ENCODE assay signal across 22 cellular contexts in the genomic region with DNA sequence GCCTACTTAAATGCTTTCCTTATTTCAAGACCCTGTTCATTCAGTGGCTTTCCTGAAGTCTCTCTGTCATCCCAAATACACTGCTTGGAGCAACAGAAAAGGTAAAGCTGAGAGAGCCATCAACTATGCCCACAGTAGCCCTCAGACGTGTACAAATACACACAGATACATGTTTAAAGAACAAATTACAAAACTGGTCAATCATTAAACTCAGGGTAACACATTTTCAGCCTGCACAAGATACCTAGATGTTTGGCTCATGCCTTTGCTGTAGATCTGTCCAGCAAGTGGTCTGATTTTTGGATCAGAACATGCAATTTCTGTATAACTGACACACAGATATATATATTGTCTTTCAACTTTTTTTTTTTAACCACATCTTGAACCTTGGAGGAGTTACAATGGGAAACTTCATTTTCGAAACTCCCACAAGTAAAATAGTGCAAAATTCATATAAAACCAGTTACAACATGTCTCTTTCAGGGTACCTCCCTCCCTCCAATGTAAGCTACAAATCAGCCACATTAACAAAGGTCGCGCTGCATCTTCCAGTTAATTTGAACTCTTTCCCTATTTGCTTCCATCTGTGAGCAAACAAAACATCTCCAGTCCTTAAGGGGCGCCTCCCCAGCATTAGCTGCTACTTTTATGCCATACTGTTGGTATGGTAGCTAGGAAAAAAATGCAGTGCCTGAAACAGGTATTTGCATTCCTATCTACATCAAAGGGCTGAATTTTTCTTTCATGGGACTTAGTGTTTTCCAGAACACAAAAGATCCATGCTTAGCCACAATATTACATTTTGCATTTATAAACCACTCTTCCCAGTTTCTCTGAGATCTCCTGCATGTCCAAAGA.
A peak's percentile ranks its signal among the peaks of the same experiment; 100 is the strongest.
DNase-seq lines count a peak whose midpoint lies in the region; ATAC-seq and TF ChIP-seq lines count a peak whose summit lies in the region.
"Had no signal": no experiment of that assay in that cellular context is flagged by ENCODE, and none has a peak within 500 bp of the region (broad histone marks: within the 10 kb centered on the region; RNA-seq: fewer than 3 reads in every experiment).

No MANE protein-coding gene starts in this region.

- no peaks in the 10 kb centered on the region for H4K20me1 ChIP-seq in neural progenitor cell (ENCODE audit: low read depth)
- H4K20me1 ChIP-seq: BLaER1 treated with 17β-estradiol and CSF1 and Interleukin-3, amounts not matched to agents 10 nM and 100 nM had no signal

- H3K36me3 Mint-ChIP-seq in glutamatergic neuron (ENCODE audit: unreplicated experiment) (no peaks in the 10 kb centered on the region), neural progenitor cell (no peaks in the 10 kb centered on the region)
- H3K36me3 Mint-ChIP-seq: activated naive CD4-positive, alpha-beta T cell treated with anti-CD3 and anti-CD28 coated beads, Interleukin-2, amount 50 U/mL, for 72 hours; natural killer cell; stimulated activated memory B cell treated with anti-CD40 and anti-IgM and Interleukin-4, amounts not matched to agents 10 μg/mL and 1 μg/mL and 100 μg/mL, for 72 hours had no signal

- H3K9ac ChIP-seq in neural progenitor cell = no peak overlapping the region
- H3K9ac ChIP-seq: BLaER1 treated with 17β-estradiol and CSF1 and Interleukin-3, amounts not matched to agents 10 nM and 100 nM had no signal

- H3K4me1 ChIP-seq in neural progenitor cell (peaks cover 26% of the 10 kb centered on the region), mucosa of descending colon (ENCODE audit: low read depth) (no peaks in the 10 kb centered on the region)
- H3K4me1 ChIP-seq: BLaER1 treated with 17β-estradiol and CSF1 and Interleukin-3, amounts not matched to agents 10 nM and 100 nM; left lung; SJCRH30 had no signal

- H3K79me2 ChIP-seq in neural progenitor cell (ENCODE audit: low read depth) = no peaks in the 10 kb centered on the region

- H3K9me3 ChIP-seq in neural progenitor cell (ENCODE audit: low read depth) (no peaks in the 10 kb centered on the region), mucosa of descending colon (no peaks in the 10 kb centered on the region)
- H3K9me3 ChIP-seq: BLaER1 treated with 17β-estradiol and CSF1 and Interleukin-3, amounts not matched to agents 10 nM and 100 nM; left lung; SJCRH30 had no signal

- no peak overlapping the region for H3K27ac ChIP-seq in neural progenitor cell
- H3K27ac ChIP-seq: BLaER1 treated with 17β-estradiol and CSF1 and Interleukin-3, amounts not matched to agents 10 nM and 100 nM; left lung; SJCRH30 had no signal

- no peak for ATAC-seq in HG03039 (IDR thresholded peaks at IDR 0.05; ENCODE audit: unreplicated experiment)
- no peak for ATAC-seq in mucosa of descending colon
- ATAC-seq: activated naive CD4-positive, alpha-beta T cell treated with anti-CD3 and anti-CD28 coated beads, Interleukin-2, amount 50 U/mL, for 72 hours; left lung; natural killer cell; stimulated activated memory B cell treated with anti-CD40 and anti-IgM and Interleukin-4, amounts not matched to agents 10 μg/mL and 1 μg/mL and 100 μg/mL, for 72 hours had no signal

- no peaks in the 10 kb centered on the region for H3K27me3 ChIP-seq in neural progenitor cell
- H3K27me3 ChIP-seq: BLaER1 treated with 17β-estradiol and CSF1 and Interleukin-3, amounts not matched to agents 10 nM and 100 nM; left lung; SJCRH30 had no signal

- H3K27me3 Mint-ChIP-seq in glutamatergic neuron (ENCODE audit: unreplicated experiment) (peaks cover 4% of the 10 kb centered on the region), neural progenitor cell (ENCODE audit: insufficient read depth, low read depth) (no peaks in the 10 kb centered on the region)
- H3K27me3 Mint-ChIP-seq: activated CD4-positive, alpha-beta T cell treated with anti-CD3 and anti-CD28 coated beads, Interleukin-2, amount 10 ng/mL, durations not matched to agents 24 days and 14 days; stimulated activated memory B cell treated with anti-CD40 and anti-IgM and Interleukin-4, amounts not matched to agents 10 μg/mL and 1 μg/mL and 100 μg/mL, for 72 hours had no signal

- H3K9me3 Mint-ChIP-seq in glutamatergic neuron (ENCODE audit: unreplicated experiment) (peaks cover 3% of the 10 kb centered on the region), neural progenitor cell (no peaks in the 10 kb centered on the region)
- H3K9me3 Mint-ChIP-seq: activated CD4-positive, alpha-beta T cell treated with anti-CD3 and anti-CD28 coated beads, Interleukin-2, amount 10 ng/mL, durations not matched to agents 24 days and 14 days had no signal

- peak overlapping the region; percentile 53 for H3K4me3 Mint-ChIP-seq in glutamatergic neuron (ENCODE audit: unreplicated experiment)
- H3K4me3 Mint-ChIP-seq in neural progenitor cell = no peak overlapping the region
- H3K4me3 Mint-ChIP-seq: activated CD4-positive, alpha-beta T cell treated with anti-CD3 and anti-CD28 coated beads, Interleukin-2, amount 10 ng/mL, durations not matched to agents 24 days and 14 days; natural killer cell; stimulated activated memory B cell treated with anti-CD40 and anti-IgM and Interleukin-4, amounts not matched to agents 10 μg/mL and 1 μg/mL and 100 μg/mL, for 72 hours had no signal

- H2AFZ ChIP-seq in neural progenitor cell (replicated peaks) = peak overlapping the region; percentile 55

- peak; percentile 38 for DNase-seq in NCI-H146 (lab: John Stamatoyannopoulos, UW)
- peak; percentile 90 for DNase-seq in NCI-H2171 treated with DMSO at 0.1 percent for 48 hours (lab: John Stamatoyannopoulos, UW)
- DNase-seq in glutamatergic neuron = no peak
- DNase-seq in neural progenitor cell (ENCODE audit: low spot score) = no peak
- DNase-seq in SIG-M5 treated with dmso at 0.1 percent for 504 hours (lab: John Stamatoyannopoulos, UW; ENCODE audit: unreplicated experiment) = no peak
- DNase-seq in mucosa of descending colon = no peak
- DNase-seq: activated CD4-positive, alpha-beta T cell treated with anti-CD3 and anti-CD28 coated beads, Interleukin-2, amount 10 ng/mL, durations not matched to agents 24 days and 14 days; activated CD8-positive, alpha-beta memory T cell treated with anti-CD3 and anti-CD28 coated beads for 24 hours; activated effector memory CD4-positive, alpha-beta T cell treated with Interleukin-2 at 50 U/mL for 16 hours; amygdala; left lung; midbrain; natural killer cell; NCI-H1436 treated with DMSO at 0.1 percent for 48 hours; NCI-H226; T1000; trophoblast cell had no signal

- no peaks in the 10 kb centered on the region for H3F3A ChIP-seq in neural progenitor cell (ENCODE audit: low read depth)

- H3K4me3 ChIP-seq in neural progenitor cell = peak overlapping the region; percentile 21
- no peak overlapping the region for H3K4me3 ChIP-seq in mucosa of descending colon
- H3K4me3 ChIP-seq: BLaER1 treated with 17β-estradiol and CSF1 and Interleukin-3, amounts not matched to agents 10 nM and 100 nM; left lung; SJCRH30 had no signal

- TF ChIP-seq CTCF in glutamatergic neuron (IDR thresholded peaks at IDR 0.05; ENCODE audit: partially characterized antibody, unreplicated experiment) = no peak
- TF ChIP-seq CTCF in neural progenitor cell (IDR thresholded peaks at IDR 0.05) = no peak
- TF ChIP-seq CTCF in mucosa of descending colon (IDR thresholded peaks at IDR 0.05) = no peak

- H3K4me2 ChIP-seq in neural progenitor cell = peak overlapping the region; percentile 52
- H3K4me2 ChIP-seq: BLaER1 treated with 17β-estradiol and CSF1 and Interleukin-3, amounts not matched to agents 10 nM and 100 nM had no signal

- intact Hi-C loops in mucosa of descending colon (cut with DNase I, micrococcal nuclease) = no loop called here

- H3K27ac Mint-ChIP-seq in glutamatergic neuron (ENCODE audit: unreplicated experiment) = peak overlapping the region; percentile 98
- no peak overlapping the region for H3K27ac Mint-ChIP-seq in neural progenitor cell
- H3K27ac Mint-ChIP-seq: activated CD4-positive, alpha-beta T cell treated with anti-CD3 and anti-CD28 coated beads, Interleukin-2, amount 10 ng/mL, durations not matched to agents 24 days and 14 days; activated naive CD4-positive, alpha-beta T cell treated with anti-CD3 and anti-CD28 coated beads, Interleukin-2, amount 50 U/mL, for 72 hours; natural killer cell; stimulated activated memory B cell treated with anti-CD40 and anti-IgM and Interleukin-4, amounts not matched to agents 10 μg/mL and 1 μg/mL and 100 μg/mL, for 72 hours had no signal

- H3K36me3 ChIP-seq in neural progenitor cell = no peaks in the 10 kb centered on the region
- H3K36me3 ChIP-seq in mucosa of descending colon (ENCODE audit: low read depth) = no peaks in the 10 kb centered on the region
- H3K36me3 ChIP-seq: BLaER1 treated with 17β-estradiol and CSF1 and Interleukin-3, amounts not matched to agents 10 nM and 100 nM; left lung; SJCRH30 had no signal

- peaks cover 49% of the 10 kb centered on the region for H3K4me1 Mint-ChIP-seq in glutamatergic neuron (ENCODE audit: low read depth, unreplicated experiment)
- H3K4me1 Mint-ChIP-seq in neural progenitor cell = peaks cover 15% of the 10 kb centered on the region
- H3K4me1 Mint-ChIP-seq: activated CD4-positive, alpha-beta T cell treated with anti-CD3 and anti-CD28 coated beads, Interleukin-2, amount 10 ng/mL, durations not matched to agents 24 days and 14 days; natural killer cell; stimulated activated memory B cell treated with anti-CD40 and anti-IgM and Interleukin-4, amounts not matched to agents 10 μg/mL and 1 μg/mL and 100 μg/mL, for 72 hours had no signal

Comparison
In these comparisons a context has a peak if more than half of its experiments do, and no peak if none do; other contexts are left out.
1. DNase-seq: peak in NCI-H146 (single experiment) and NCI-H2171 treated with DMSO at 0.1 percent for 48 hours (single experiment); none in glutamatergic neuron (single experiment), neural progenitor cell (single experiment), SIG-M5 treated with dmso at 0.1 percent for 504 hours (single experiment) and mucosa of descending colon (0 of 3).